9 cellular contexts compared by ENCODE assay signal in the genomic region with DNA sequence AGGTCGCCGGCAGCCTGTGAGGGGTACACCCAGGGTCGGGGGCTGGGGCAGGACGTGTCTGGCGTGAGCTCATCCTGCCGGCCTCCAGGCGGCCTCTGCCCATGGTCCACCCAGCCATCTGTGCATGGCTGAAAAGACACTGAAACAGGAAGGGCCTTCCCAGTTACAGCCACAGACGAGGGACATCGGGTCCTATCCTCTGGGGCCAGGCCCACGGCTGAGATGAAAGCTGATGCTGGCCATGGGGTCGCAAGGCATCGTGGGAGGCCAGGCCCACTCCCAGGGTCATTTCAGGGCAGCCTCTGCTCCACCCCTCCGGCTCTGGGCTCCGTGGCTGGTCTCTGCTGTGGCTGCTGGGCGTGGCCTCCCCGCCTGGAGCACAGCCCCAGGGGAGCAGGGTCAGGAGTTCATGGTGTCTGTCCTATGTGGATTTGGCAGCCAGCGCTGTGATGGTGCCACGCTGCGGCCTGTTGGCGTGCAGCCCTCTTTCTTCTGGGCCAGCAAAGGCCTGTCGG. TPM values are rescaled to one million over a fixed set of nuclear protein-coding genes. Genes with fewer than 3 reads are reported as not detected.
DNase-seq lines count a peak whose midpoint lies in the region; ATAC-seq and TF ChIP-seq lines count a peak whose summit lies in the region.
"Had no signal": no experiment of that assay in that cellular context is flagged by ENCODE, and none has a peak within 500 bp of the region (broad histone marks: within the 10 kb centered on the region; RNA-seq: fewer than 3 reads in every experiment).

No MANE protein-coding gene starts in this region.

- H3K27ac ChIP-seq in upper lobe of right lung, result peak overlapping the region; percentile 32

- ATAC-seq in Right ventricle myocardium superior (ENCODE audit: poor library complexity) (peak; percentile 75), upper lobe of right lung (peak; percentile 23)

- H3K9me3 ChIP-seq in upper lobe of right lung, result no peaks in the 10 kb centered on the region

- H3K36me3 ChIP-seq in upper lobe of right lung, result peaks cover 12% of the 10 kb centered on the region

- H3K4me1 ChIP-seq in upper lobe of right lung, result peaks cover 37% of the 10 kb centered on the region

- no peak overlapping the region for H3K4me3 ChIP-seq in upper lobe of right lung

- peaks cover 6% of the 10 kb centered on the region for H3K4me1 Mint-ChIP-seq in glutamatergic neuron (ENCODE audit: low read depth, unreplicated experiment)

- H3K4me3 Mint-ChIP-seq in glutamatergic neuron (ENCODE audit: unreplicated experiment), result peak overlapping the region; percentile 53
- H3K4me3 Mint-ChIP-seq: stimulated activated naive CD8-positive, alpha-beta T cell treated with anti-CD3 and anti-CD28 coated beads, Interleukin-15, Interleukin-2, amounts not matched to agents 100 ng/mL and 50 ng/mL, for 24 hours had no signal

- TF ChIP-seq CTCF in glutamatergic neuron (IDR thresholded peaks at IDR 0.05; ENCODE audit: partially characterized antibody, unreplicated experiment) (no peak), upper lobe of right lung (IDR thresholded peaks at IDR 0.05) (no peak)

- H3K27me3 Mint-ChIP-seq in glutamatergic neuron (ENCODE audit: unreplicated experiment), result peaks cover 6% of the 10 kb centered on the region
- H3K27me3 Mint-ChIP-seq: stimulated activated naive CD8-positive, alpha-beta T cell treated with anti-CD3 and anti-CD28 coated beads, Interleukin-15, Interleukin-2, amounts not matched to agents 100 ng/mL and 50 ng/mL, for 24 hours had no signal

- H3K36me3 Mint-ChIP-seq in glutamatergic neuron (ENCODE audit: unreplicated experiment), result no peaks in the 10 kb centered on the region

- H3K9me3 Mint-ChIP-seq in glutamatergic neuron (ENCODE audit: unreplicated experiment), result peaks cover 3% of the 10 kb centered on the region
- H3K9me3 Mint-ChIP-seq: stimulated activated naive CD8-positive, alpha-beta T cell treated with anti-CD3 and anti-CD28 coated beads, Interleukin-15, Interleukin-2, amounts not matched to agents 100 ng/mL and 50 ng/mL, for 24 hours had no signal

- DNase-seq in Right ventricle myocardium superior, result peak; percentile 91
- DNase-seq in cardiac septum (ENCODE audit: low spot score), result no peak
- peak; percentile 61 for DNase-seq in glutamatergic neuron
- peak; percentile 83 for DNase-seq in upper lobe of right lung
- DNase-seq in NOMO-1 (lab: John Stamatoyannopoulos, UW; ENCODE audit: unreplicated experiment in 2 of 2), result no peak
- no peak for DNase-seq in NCI-H1417 treated with DMSO at 0.1 percent for 48 hours (lab: John Stamatoyannopoulos, UW)

- peak overlapping the region; percentile 36 for H3K27ac Mint-ChIP-seq in glutamatergic neuron (ENCODE audit: unreplicated experiment)
- H3K27ac Mint-ChIP-seq: stimulated activated naive CD8-positive, alpha-beta T cell treated with anti-CD3 and anti-CD28 coated beads, Interleukin-15, Interleukin-2, amounts not matched to agents 100 ng/mL and 50 ng/mL, for 24 hours had no signal

- no peaks in the 10 kb centered on the region for H3K27me3 ChIP-seq in upper lobe of right lung

- intact Hi-C loops in Right ventricle myocardium superior (cut with DNase I), result no loop called here
- intact Hi-C loops in cardiac septum (cut with DNase I), result loop anchor here (5.0 kb wide), 1 partner anchor 70 kb away; a partner anchor contains a TSS
- intact Hi-C loops in upper lobe of right lung (cut with DNase I), result loop anchor here (10.0 kb wide), 1 partner anchor 162 kb away; no protein-coding TSS in a partner anchor

RNA-seq across cellular contexts. Expression of a gene that starts 16.6 kb away (rescaled TPM):
- total RNA-seq in Right ventricle myocardium superior (129 TPM), cardiac septum (137 TPM), glutamatergic neuron (ENCODE audit: unreplicated experiment) (274 TPM), upper lobe of right lung (298 TPM)

RNA-seq across cellular contexts. Expression of a gene that starts 22.2 kb away (rescaled TPM):
- total RNA-seq in Right ventricle myocardium superior (11.8 TPM), cardiac septum (8.3 TPM), glutamatergic neuron (ENCODE audit: unreplicated experiment) (58.4 TPM), upper lobe of right lung (43.7 TPM)

RNA-seq across cellular contexts. Expression of a gene that starts 23.0 kb away (rescaled TPM):
- total RNA-seq in Right ventricle myocardium superior, result 13.4 TPM
- total RNA-seq in cardiac septum, result 12.4 TPM
- 61.0 TPM for total RNA-seq in glutamatergic neuron (ENCODE audit: unreplicated experiment)
- 61.7 TPM for total RNA-seq in upper lobe of right lung

RNA-seq across cellular contexts. Expression of a gene that starts 26.1 kb away (rescaled TPM):
- 0.19 TPM for total RNA-seq in Right ventricle myocardium superior
- 0.30 TPM for total RNA-seq in cardiac septum
- 5.4 TPM for total RNA-seq in glutamatergic neuron (ENCODE audit: unreplicated experiment)
- not detected for total RNA-seq in upper lobe of right lung
- total RNA-seq: mononuclear cell had no signal

RNA-seq across cellular contexts. Expression of a gene that starts 34.0 kb away (rescaled TPM):
- not detected for total RNA-seq in Right ventricle myocardium superior
- not detected for total RNA-seq in cardiac septum
- total RNA-seq in glutamatergic neuron (ENCODE audit: unreplicated experiment), result not detected
- 1.4 TPM for total RNA-seq in upper lobe of right lung
- total RNA-seq: chondrocyte had no signal

Comparison
In these comparisons a context has a peak if more than half of its experiments do, and no peak if none do; other contexts are left out.
1. DNase-seq: peak in Right ventricle myocardium superior (single experiment), glutamatergic neuron (single experiment) and upper lobe of right lung (single experiment); none in cardiac septum (single experiment), NOMO-1 (0 of 2) and NCI-H1417 treated with DMSO at 0.1 percent for 48 hours (single experiment).